ENCODE assay signal across 8 cellular contexts in genomic region chr2:218569038-218569431, GRCh38. TPM values are rescaled to one million over a fixed set of nuclear protein-coding genes. Genes with fewer than 3 reads are reported as not detected.
A peak's percentile ranks its signal among the peaks of the same experiment; 100 is the strongest.
DNase-seq lines count a peak whose midpoint lies in the region; ATAC-seq and TF ChIP-seq lines count a peak whose summit lies in the region.

No MANE protein-coding gene starts in this region.

- H3K79me2 ChIP-seq in OCI-LY1 (ENCODE audit: insufficient read depth, low read length): peaks cover 86% of the 10 kb centered on the region

- peak overlapping the region; percentile 95 for H3K9ac ChIP-seq in OCI-LY1 (ENCODE audit: low read length)

- peak; percentile 20 for ATAC-seq in HG02943 (IDR thresholded peaks at IDR 0.05; ENCODE audit: low read depth, unreplicated experiment)

- H3K27me3 ChIP-seq in OCI-LY1 (ENCODE audit: insufficient read depth, low read length) (no peaks in the 10 kb centered on the region), neutrophil (no peaks in the 10 kb centered on the region)

- no peaks in the 10 kb centered on the region for H4K20me1 ChIP-seq in OCI-LY1 (ENCODE audit: insufficient read depth, low read length)

- H3K4me3 ChIP-seq in OCI-LY1 (ENCODE audit: low read depth, low read length, poor library complexity, severe bottlenecking) (peak overlapping the region; percentile 90), fibroblast of villous mesenchyme (ENCODE audit: low read depth, low read length) (peak overlapping the region; percentile 95), neutrophil (ENCODE audit: low read depth in 1 of 2, low read length in 1 of 2) (peak overlapping the region; percentile 82 to 94)

- H3F3A ChIP-seq in OCI-LY1 (ENCODE audit: insufficient read depth, low read length): no peaks in the 10 kb centered on the region

- H3K4me1 ChIP-seq in OCI-LY1 (ENCODE audit: insufficient read depth, low read length, severe bottlenecking): peaks cover 36% of the 10 kb centered on the region
- peaks cover 25% of the 10 kb centered on the region in 2 experiments for H3K4me1 ChIP-seq in neutrophil (ENCODE audit: control insufficient read depth in 1 of 2, insufficient read depth in 1 of 2, low read depth in 1 of 2, low read length in 1 of 2)

- peak overlapping the region; percentile 94 for H3K4me2 ChIP-seq in OCI-LY1 (ENCODE audit: low read length)

- DNase-seq in NCI-H345 (lab: John Stamatoyannopoulos, UW): peak; percentile 32
- no peak for DNase-seq in NCI-H345 treated with DMSO at 0.1 percent for 48 hours (lab: John Stamatoyannopoulos, UW; ENCODE audit: unreplicated experiment)
- DNase-seq in activated T-helper 1 cell treated with anti-CD3 and anti-CD28 coated beads, Interleukin-2, amount 50 U/mL, for 16 hours (ENCODE audit: low read depth in 1 of 2, low spot score in 1 of 2): peak; percentile 12 to 48
- peak; percentile 88 for DNase-seq in fibroblast of villous mesenchyme (ENCODE audit: low read depth)

- H2AFZ ChIP-seq in OCI-LY1 (ENCODE audit: low read length): no peak overlapping the region

- H3K27ac ChIP-seq in OCI-LY1 (ENCODE audit: low read depth, low read length, poor library complexity, severe bottlenecking): peak overlapping the region; percentile 81
- H3K27ac ChIP-seq in neutrophil: peak overlapping the region; percentile 94
- H3K27ac ChIP-seq in temporal lobe (ENCODE audit: low read depth, low read length): peak overlapping the region; percentile 90

- H3K36me3 ChIP-seq in OCI-LY1 (ENCODE audit: insufficient read depth, low read length) (peaks cover 29% of the 10 kb centered on the region), neutrophil (peaks cover 2% of the 10 kb centered on the region)

- no peaks in the 10 kb centered on the region for H3K9me3 ChIP-seq in OCI-LY1 (ENCODE audit: low read length)
- H3K9me3 ChIP-seq in neutrophil: no peaks in the 10 kb centered on the region

- no peaks in the 10 kb centered on the region for H3K9me2 ChIP-seq in OCI-LY1 (ENCODE audit: low read depth, low read length)

- TF ChIP-seq CTCF in OCI-LY1 (IDR thresholded peaks at IDR 0.05; ENCODE audit: low read length): no peak
- TF ChIP-seq CTCF in fibroblast of villous mesenchyme (IDR thresholded peaks at IDR 0.05; ENCODE audit: insufficient read depth, low read depth, low read length): no peak
- TF ChIP-seq CTCF in neutrophil (IDR thresholded peaks at IDR 0.05): no peak

RNA-seq across cellular contexts. Expression of gene CNOT9, which starts 0.4 kb away (rescaled TPM):
- total RNA-seq in fibroblast of villous mesenchyme: 69.6 and 86.8 TPM in 2 replicates
- 31.7 TPM for total RNA-seq in temporal lobe

RNA-seq across cellular contexts. Expression of gene USP37, which starts 0.9 kb away (rescaled TPM):
- 18.0 and 21.2 TPM in 2 replicates for total RNA-seq in fibroblast of villous mesenchyme
- 32.5 TPM for total RNA-seq in temporal lobe

RNA-seq across cellular contexts. Expression of gene PLCD4, which starts 38.7 kb away (rescaled TPM):
- total RNA-seq in fibroblast of villous mesenchyme (0.97 and 2.2 TPM in 2 replicates), temporal lobe (0.25 TPM)
